ENCODE assay signal across 8 cellular contexts in genomic region chr5:141521244-141521781, GRCh38. TPM values are rescaled to one million over a fixed set of nuclear protein-coding genes. Genes with fewer than 3 reads are reported as not detected.
DNase-seq lines count a peak whose midpoint lies in the region; ATAC-seq and TF ChIP-seq lines count a peak whose summit lies in the region.

No MANE protein-coding gene starts in this region.

- ATAC-seq in activated CD8-positive, alpha-beta T cell treated with anti-CD3 and anti-CD28 coated beads for 36 hours = peak; percentile 55
- no peak for ATAC-seq in activated CD8-positive, alpha-beta T cell treated with anti-CD3 and anti-CD28 coated beads, Interleukin-2, amount 10 ng/mL, durations not matched to agents 7 days and 5 days
- ATAC-seq in HG03139 (IDR thresholded peaks at IDR 0.05; ENCODE audit: unreplicated experiment) = no peak

- H3K4me3 Mint-ChIP-seq in activated CD8-positive, alpha-beta T cell treated with anti-CD3 and anti-CD28 coated beads for 36 hours = no peak overlapping the region
- H3K4me3 Mint-ChIP-seq in activated CD8-positive, alpha-beta T cell treated with anti-CD3 and anti-CD28 coated beads, Interleukin-2, amount 10 ng/mL, durations not matched to agents 7 days and 5 days = no peak overlapping the region

- no peak for DNase-seq in activated CD8-positive, alpha-beta T cell treated with anti-CD3 and anti-CD28 coated beads for 36 hours
- DNase-seq in activated CD8-positive, alpha-beta T cell treated with anti-CD3 and anti-CD28 coated beads, Interleukin-2, amount 10 ng/mL, durations not matched to agents 7 days and 5 days = no peak
- peak; percentile 69 for DNase-seq in SKM-1 treated with dmso at 0.1 percent for 144 hours (lab: John Stamatoyannopoulos, UW; ENCODE audit: unreplicated experiment)
- peak; percentile 99 to 100 for DNase-seq in fibroblast of lung (ENCODE audit: low read depth in 2 of 2)
- no peak for DNase-seq in NCI-H82 treated with DMSO at 0.1 percent for 48 hours (lab: John Stamatoyannopoulos, UW; ENCODE audit: unreplicated experiment)
- no peak for DNase-seq in NCI-H1417 (lab: John Stamatoyannopoulos, UW)

- H3K4me3 ChIP-seq in fibroblast of lung (replicated peaks in 1 of 4; ENCODE audit: control extremely low read depth in 1 of 4, insufficient read depth in 1 of 4, low read depth in 3 of 4, low read length in 4 of 4) = peak overlapping the region in 1 of 4 experiments; percentile 13
- no peak overlapping the region for H3K4me3 ChIP-seq in neutrophil (ENCODE audit: low read depth in 1 of 2, low read length in 1 of 2)

- no peak overlapping the region for H2AFZ ChIP-seq in fibroblast of lung (ENCODE audit: low read length)

- intact Hi-C loops in activated CD8-positive, alpha-beta T cell treated with anti-CD3 and anti-CD28 coated beads for 36 hours (cut with micrococcal nuclease) = no loop called here

- CTCF ChIA-PET in activated CD8-positive, alpha-beta T cell treated with anti-CD3 and anti-CD28 coated beads for 36 hours (lab: Charles Lee) = interaction anchor here (1.0 to 8.3 kb wide), 16 partner anchors 9 to 298 kb away, joined by 3 to 122 read pairs (median 4); partner anchors contain the start of genes PCDHB14, PCDHGA11, PCDHGA12 and PCDHGB5
- CTCF ChIA-PET in activated CD8-positive, alpha-beta T cell treated with anti-CD3 and anti-CD28 coated beads, Interleukin-2, amount 10 ng/mL, durations not matched to agents 7 days and 5 days (lab: Charles Lee) = interaction anchor here (0.8 to 5.7 kb wide), 10 partner anchors 7 to 161 kb away, joined by 3 to 64 read pairs (median 9); partner anchors contain the start of genes PCDHGA10, PCDHGA11, PCDHGA12 and PCDHGB2

- H3K27ac Mint-ChIP-seq in activated CD8-positive, alpha-beta T cell treated with anti-CD3 and anti-CD28 coated beads for 36 hours = peak overlapping the region; percentile 43
- H3K27ac Mint-ChIP-seq in activated CD8-positive, alpha-beta T cell treated with anti-CD3 and anti-CD28 coated beads, Interleukin-2, amount 10 ng/mL, durations not matched to agents 7 days and 5 days = no peak overlapping the region

- POLR2A ChIA-PET in activated CD8-positive, alpha-beta T cell treated with anti-CD3 and anti-CD28 coated beads for 36 hours (lab: Charles Lee) = interaction anchor here (0.7 to 1.6 kb wide), 2 partner anchors 9 to 10 kb away, joined by 4 read pairs; no protein-coding TSS in a partner anchor
- POLR2A ChIA-PET in activated CD8-positive, alpha-beta T cell treated with anti-CD3 and anti-CD28 coated beads, Interleukin-2, amount 10 ng/mL, durations not matched to agents 7 days and 5 days (lab: Charles Lee) = interaction anchor here (0.6 kb wide), 1 partner anchor 194 kb away, joined by 3 read pairs; no protein-coding TSS in a partner anchor

- peaks cover 71% of the 10 kb centered on the region for H3K36me3 Mint-ChIP-seq in activated CD8-positive, alpha-beta T cell treated with anti-CD3 and anti-CD28 coated beads for 36 hours (ENCODE audit: low read depth)
- peaks cover 92% of the 10 kb centered on the region for H3K36me3 Mint-ChIP-seq in activated CD8-positive, alpha-beta T cell treated with anti-CD3 and anti-CD28 coated beads, Interleukin-2, amount 10 ng/mL, durations not matched to agents 7 days and 5 days (ENCODE audit: low read depth)

- H3K4me1 ChIP-seq in fibroblast of lung (ENCODE audit: control insufficient read depth, extremely low read depth, insufficient read depth, low read length) = peaks cover 72% of the 10 kb centered on the region
- H3K4me1 ChIP-seq in neutrophil (ENCODE audit: control insufficient read depth in 1 of 2, insufficient read depth in 1 of 2, low read depth in 1 of 2, low read length in 1 of 2) = peaks cover 60 to 61% of the 10 kb centered on the region in 2 experiments

- no peak overlapping the region for H3K9ac ChIP-seq in fibroblast of lung (ENCODE audit: insufficient read depth, low read length)

- H3K9me3 Mint-ChIP-seq in activated CD8-positive, alpha-beta T cell treated with anti-CD3 and anti-CD28 coated beads for 36 hours = no peaks in the 10 kb centered on the region
- H3K9me3 Mint-ChIP-seq in activated CD8-positive, alpha-beta T cell treated with anti-CD3 and anti-CD28 coated beads, Interleukin-2, amount 10 ng/mL, durations not matched to agents 7 days and 5 days (ENCODE audit: insufficient read depth) = no peaks in the 10 kb centered on the region

- H3K4me1 Mint-ChIP-seq in activated CD8-positive, alpha-beta T cell treated with anti-CD3 and anti-CD28 coated beads for 36 hours (ENCODE audit: low read depth) = peaks cover 46% of the 10 kb centered on the region
- peaks cover 33% of the 10 kb centered on the region for H3K4me1 Mint-ChIP-seq in activated CD8-positive, alpha-beta T cell treated with anti-CD3 and anti-CD28 coated beads, Interleukin-2, amount 10 ng/mL, durations not matched to agents 7 days and 5 days (ENCODE audit: low read depth)

- no peak for TF ChIP-seq CTCF in activated CD8-positive, alpha-beta T cell treated with anti-CD3 and anti-CD28 coated beads for 36 hours (IDR thresholded peaks at IDR 0.05)
- TF ChIP-seq CTCF in fibroblast of lung (conservative IDR thresholded peaks at IDR 0.05 in 1 of 2, IDR thresholded peaks at IDR 0.05 in 1 of 2; ENCODE audit: low read depth in 1 of 2, low read length in 2 of 2) (no peak), neutrophil (IDR thresholded peaks at IDR 0.05) (no peak)

- H3K27me3 ChIP-seq in fibroblast of lung (ENCODE audit: control insufficient read depth, insufficient read depth, low read length) = no peaks in the 10 kb centered on the region
- H3K27me3 ChIP-seq in neutrophil = no peaks in the 10 kb centered on the region

- H3K9me3 ChIP-seq in fibroblast of lung (ENCODE audit: control insufficient read depth, insufficient read depth, low read depth, low read length) = no peaks in the 10 kb centered on the region
- no peaks in the 10 kb centered on the region for H3K9me3 ChIP-seq in neutrophil

- peak overlapping the region; percentile 78 for H3K27ac ChIP-seq in fibroblast of lung (ENCODE audit: insufficient read depth, low read length)
- H3K27ac ChIP-seq in neutrophil = peak overlapping the region; percentile 70

- peak overlapping the region; percentile 46 for H3K4me2 ChIP-seq in fibroblast of lung (ENCODE audit: extremely low read depth, insufficient read depth, low read length)

- no peaks in the 10 kb centered on the region for H3K79me2 ChIP-seq in fibroblast of lung (ENCODE audit: control insufficient read depth, insufficient read depth, low read length)

- H3K36me3 ChIP-seq in fibroblast of lung (ENCODE audit: control insufficient read depth, insufficient read depth, low read length) (peaks cover 4% of the 10 kb centered on the region), neutrophil (peaks cover 91% of the 10 kb centered on the region)

- H3K27me3 Mint-ChIP-seq in activated CD8-positive, alpha-beta T cell treated with anti-CD3 and anti-CD28 coated beads for 36 hours = no peaks in the 10 kb centered on the region
- H3K27me3 Mint-ChIP-seq in activated CD8-positive, alpha-beta T cell treated with anti-CD3 and anti-CD28 coated beads, Interleukin-2, amount 10 ng/mL, durations not matched to agents 7 days and 5 days (ENCODE audit: low read depth) = no peaks in the 10 kb centered on the region

- no peaks in the 10 kb centered on the region for H4K20me1 ChIP-seq in fibroblast of lung (ENCODE audit: control insufficient read depth, extremely low read depth, insufficient read depth, low read length)

RNA-seq across cellular contexts. Expression of gene PCDHGC5, which starts 32.4 kb away (rescaled TPM):
- not detected for total RNA-seq in activated CD8-positive, alpha-beta T cell treated with anti-CD3 and anti-CD28 coated beads for 36 hours
- total RNA-seq in activated CD8-positive, alpha-beta T cell treated with anti-CD3 and anti-CD28 coated beads, Interleukin-2, amount 10 ng/mL, durations not matched to agents 7 days and 5 days = not detected
- total RNA-seq in fibroblast of lung = 1.3 and 2.6 TPM in 2 replicates
- 0.97 and 1.1 TPM in 2 replicates for polyA plus RNA-seq in fibroblast of lung
- 0.82 and 1.0 TPM in 2 replicates for polyA plus RNA-seq in fibroblast of lung (2012)
- polyA minus RNA-seq in fibroblast of lung (ENCODE audit: low replicate concordance) = 5.9 and 6.7 TPM in 2 replicates

RNA-seq across cellular contexts. Expression of gene PCDHGC4, which starts 36.5 kb away (rescaled TPM):
- not detected for total RNA-seq in activated CD8-positive, alpha-beta T cell treated with anti-CD3 and anti-CD28 coated beads for 36 hours
- not detected for total RNA-seq in activated CD8-positive, alpha-beta T cell treated with anti-CD3 and anti-CD28 coated beads, Interleukin-2, amount 10 ng/mL, durations not matched to agents 7 days and 5 days
- total RNA-seq in fibroblast of lung = 1.5 and 3.0 TPM in 2 replicates
- polyA plus RNA-seq in fibroblast of lung = 0.48 and 0.76 TPM in 2 replicates
- polyA plus RNA-seq in fibroblast of lung (2012) = 0.41 and 0.48 TPM in 2 replicates
- polyA minus RNA-seq in fibroblast of lung (ENCODE audit: low replicate concordance) = 5.7 and 7.8 TPM in 2 replicates

RNA-seq across cellular contexts. Expression of gene PCDHGC3, which starts 45.5 kb away (rescaled TPM):
- total RNA-seq in activated CD8-positive, alpha-beta T cell treated with anti-CD3 and anti-CD28 coated beads for 36 hours = not detected
- total RNA-seq in activated CD8-positive, alpha-beta T cell treated with anti-CD3 and anti-CD28 coated beads, Interleukin-2, amount 10 ng/mL, durations not matched to agents 7 days and 5 days = not detected
- total RNA-seq in fibroblast of lung = 59.0 and 63.4 TPM in 2 replicates
- 106 and 109 TPM in 2 replicates for polyA plus RNA-seq in fibroblast of lung
- polyA plus RNA-seq in fibroblast of lung (2012) = 155 and 185 TPM in 2 replicates
- 188 and 308 TPM in 2 replicates for polyA minus RNA-seq in fibroblast of lung (ENCODE audit: low replicate concordance)

Comparison
In these comparisons a context has a peak if more than half of its experiments do, and no peak if none do; other contexts are left out.
1. DNase-seq: peak in SKM-1 treated with dmso at 0.1 percent for 144 hours (single experiment) and fibroblast of lung (2 of 2); none in activated CD8-positive, alpha-beta T cell treated with anti-CD3 and anti-CD28 coated beads for 36 hours (single experiment), activated CD8-positive, alpha-beta T cell treated with anti-CD3 and anti-CD28 coated beads, Interleukin-2, amount 10 ng/mL, durations not matched to agents 7 days and 5 days (single experiment), NCI-H82 treated with DMSO at 0.1 percent for 48 hours (single experiment) and NCI-H1417 (0 of 3).
2. RNA of gene PCDHGC3, which starts 45.5 kb away (total RNA-seq): 59.0 to 63.4 TPM in fibroblast of lung; not detected in activated CD8-positive, alpha-beta T cell treated with anti-CD3 and anti-CD28 coated beads for 36 hours and not detected in activated CD8-positive, alpha-beta T cell treated with anti-CD3 and anti-CD28 coated beads, Interleukin-2, amount 10 ng/mL, durations not matched to agents 7 days and 5 days; every median in the first group is over 10 times any median in the second.